Comparison of ENCODE assay signal across 8 cellular contexts in the genomic region with DNA sequence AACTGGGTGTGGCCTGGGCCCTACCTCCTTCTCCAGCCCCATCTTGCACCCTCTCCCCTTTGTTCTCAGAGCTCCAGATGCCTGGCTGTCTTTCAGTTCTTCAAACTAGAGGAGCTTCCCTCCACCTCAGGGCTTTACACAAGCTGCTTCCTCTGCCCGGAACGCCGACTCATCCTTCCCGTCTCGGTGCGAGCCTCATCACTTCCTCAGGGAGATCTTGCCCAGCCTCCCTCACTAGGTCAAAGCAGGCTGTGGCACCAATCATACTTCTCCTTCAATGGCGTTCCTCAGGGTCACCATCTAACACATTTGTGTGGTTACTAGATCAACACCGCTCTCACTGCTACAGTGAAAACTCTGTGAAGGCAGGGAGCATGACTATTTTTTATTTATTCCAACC.
A peak's percentile ranks its signal among the peaks of the same experiment; 100 is the strongest.
DNase-seq lines count a peak whose midpoint lies in the region; ATAC-seq and TF ChIP-seq lines count a peak whose summit lies in the region.

No MANE protein-coding gene starts in this region.

- no peak overlapping the region for H3K4me3 ChIP-seq in brain microvascular endothelial cell (ENCODE audit: low read depth, low read length)

- peak; percentile 73 for DNase-seq in AG20443 (ENCODE audit: low spot score)
- DNase-seq in NCI-H226, result peak; percentile 73
- DNase-seq in brain microvascular endothelial cell, result peak; percentile 50
- DNase-seq in midbrain (lab: John Stamatoyannopoulos, UW), result peak; percentile 40
- no peak for DNase-seq in iPS-NIHi7 (ENCODE audit: extremely low spot score)
- no peak for DNase-seq in epidermal melanocyte (ENCODE audit: insufficient read length, low spot score)

- no peak for ATAC-seq in GM19023 (IDR thresholded peaks at IDR 0.05; ENCODE audit: unreplicated experiment)
- no peak for ATAC-seq in HG03442 (IDR thresholded peaks at IDR 0.05; ENCODE audit: unreplicated experiment)

- in situ Hi-C loops in brain microvascular endothelial cell (cut with HindIII; ENCODE audit: low pct_ligation_motif_present, low sequenced_read_pairs), result no loop called here

- peak overlapping the region; percentile 10 for H3K27ac ChIP-seq in brain microvascular endothelial cell

- H3K36me3 ChIP-seq in brain microvascular endothelial cell (replicated peaks), result no peaks in the 10 kb centered on the region

- peak; percentile 5 for TF ChIP-seq CTCF in brain microvascular endothelial cell (IDR thresholded peaks at IDR 0.05; ENCODE audit: low read depth, low read length, missing control alignments)

- no peaks in the 10 kb centered on the region for H3K27me3 ChIP-seq in brain microvascular endothelial cell (replicated peaks)

Comparison
In these comparisons a context has a peak if more than half of its experiments do, and no peak if none do; other contexts are left out.
1. DNase-seq: peak in AG20443 (single experiment), NCI-H226 (single experiment), brain microvascular endothelial cell (single experiment) and midbrain (single experiment); none in iPS-NIHi7 (single experiment) and epidermal melanocyte (single experiment).